Comparison of ENCODE assay signal across 24 cellular contexts in genomic region chr10:48807786-48808185, GRCh38.
DNase-seq lines count a peak whose midpoint lies in the region; ATAC-seq and TF ChIP-seq lines count a peak whose summit lies in the region.
"Had no signal": no experiment of that assay in that cellular context is flagged by ENCODE, and none has a peak within 500 bp of the region (broad histone marks: within the 10 kb centered on the region; RNA-seq: fewer than 3 reads in every experiment).

No MANE protein-coding gene starts in this region.

- H3K27me3 Mint-ChIP-seq in activated naive CD8-positive, alpha-beta T cell treated with anti-CD3 and anti-CD28 coated beads, Interleukin-2, amount 10 ng/mL, durations not matched to agents 7 days and 5 days, result peaks cover 3% of the 10 kb centered on the region
- H3K27me3 Mint-ChIP-seq in activated naive CD8-positive, alpha-beta T cell treated with anti-CD3 and anti-CD28 coated beads for 36 hours, result no peaks in the 10 kb centered on the region
- H3K27me3 Mint-ChIP-seq in CD4-positive, alpha-beta T cell, result peaks cover 3% of the 10 kb centered on the region

- H3K4me3 Mint-ChIP-seq in activated naive CD8-positive, alpha-beta T cell treated with anti-CD3 and anti-CD28 coated beads, Interleukin-2, amount 10 ng/mL, durations not matched to agents 7 days and 5 days, result no peak overlapping the region
- no peak overlapping the region for H3K4me3 Mint-ChIP-seq in activated naive CD8-positive, alpha-beta T cell treated with anti-CD3 and anti-CD28 coated beads for 36 hours
- no peak overlapping the region for H3K4me3 Mint-ChIP-seq in CD4-positive, alpha-beta T cell
- H3K4me3 Mint-ChIP-seq: CD8-positive, alpha-beta T cell had no signal

- H3K27ac Mint-ChIP-seq in activated naive CD8-positive, alpha-beta T cell treated with anti-CD3 and anti-CD28 coated beads, Interleukin-2, amount 10 ng/mL, durations not matched to agents 7 days and 5 days, result peak overlapping the region; percentile 44
- H3K27ac Mint-ChIP-seq in activated naive CD8-positive, alpha-beta T cell treated with anti-CD3 and anti-CD28 coated beads for 36 hours, result no peak overlapping the region
- H3K27ac Mint-ChIP-seq in CD4-positive, alpha-beta T cell, result peak overlapping the region; percentile 37
- H3K27ac Mint-ChIP-seq: CD8-positive, alpha-beta T cell had no signal

- H3K27me3 ChIP-seq in CD4-positive, alpha-beta T cell (ENCODE audit: control insufficient read depth, insufficient read depth, low read length), result no peaks in the 10 kb centered on the region
- H3K27me3 ChIP-seq: BLaER1, MG63 had no signal

- ATAC-seq in activated naive CD8-positive, alpha-beta T cell treated with anti-CD3 and anti-CD28 coated beads, Interleukin-2, amount 10 ng/mL, durations not matched to agents 7 days and 5 days (ENCODE audit: low read depth), result peak; percentile 34
- ATAC-seq in CD4-positive, alpha-beta T cell (ENCODE audit: poor library complexity), result no peak
- ATAC-seq in activated CD4-positive, CD25-positive, alpha-beta regulatory T cell treated with anti-CD3 and anti-CD28 coated beads, Interleukin-2, amount 50 U/mL, for 24 hours, result no peak
- ATAC-seq in HG03432 (IDR thresholded peaks at IDR 0.05; ENCODE audit: unreplicated experiment), result no peak
- ATAC-seq in HG03354 (IDR thresholded peaks at IDR 0.05; ENCODE audit: poor library complexity, severe bottlenecking, unreplicated experiment), result no peak
- ATAC-seq: A549; CD8-positive, alpha-beta T cell; HepG2; K562 had no signal

- POLR2A ChIA-PET in activated naive CD8-positive, alpha-beta T cell treated with anti-CD3 and anti-CD28 coated beads, Interleukin-2, amount 10 ng/mL, durations not matched to agents 7 days and 5 days (lab: Charles Lee), result no interaction called here
- POLR2A ChIA-PET in CD4-positive, alpha-beta T cell (lab: Charles Lee), result no interaction called here

- intact Hi-C loops in CD4-positive, alpha-beta T cell (cut with DNase I, micrococcal nuclease), result no loop called here

- peaks cover 47% of the 10 kb centered on the region for H3K4me1 Mint-ChIP-seq in activated naive CD8-positive, alpha-beta T cell treated with anti-CD3 and anti-CD28 coated beads, Interleukin-2, amount 10 ng/mL, durations not matched to agents 7 days and 5 days
- H3K4me1 Mint-ChIP-seq in activated naive CD8-positive, alpha-beta T cell treated with anti-CD3 and anti-CD28 coated beads for 36 hours, result peaks cover 27% of the 10 kb centered on the region
- H3K4me1 Mint-ChIP-seq in CD4-positive, alpha-beta T cell (ENCODE audit: low read depth), result peaks cover 39% of the 10 kb centered on the region

- peaks cover 3% of the 10 kb centered on the region for H3K36me3 Mint-ChIP-seq in activated naive CD8-positive, alpha-beta T cell treated with anti-CD3 and anti-CD28 coated beads, Interleukin-2, amount 10 ng/mL, durations not matched to agents 7 days and 5 days
- H3K36me3 Mint-ChIP-seq in activated naive CD8-positive, alpha-beta T cell treated with anti-CD3 and anti-CD28 coated beads for 36 hours, result peaks cover 3% of the 10 kb centered on the region
- no peaks in the 10 kb centered on the region for H3K36me3 Mint-ChIP-seq in CD4-positive, alpha-beta T cell (ENCODE audit: low read depth)
- H3K36me3 Mint-ChIP-seq: CD8-positive, alpha-beta T cell had no signal

- no peak overlapping the region for H3K4me3 ChIP-seq in epithelial cell of esophagus (ENCODE audit: low read length)
- H3K4me3 ChIP-seq: A549, BLaER1, K562, MG63 had no signal

- H3K9me3 Mint-ChIP-seq in activated naive CD8-positive, alpha-beta T cell treated with anti-CD3 and anti-CD28 coated beads, Interleukin-2, amount 10 ng/mL, durations not matched to agents 7 days and 5 days, result no peaks in the 10 kb centered on the region
- peaks cover under 1% of the 10 kb centered on the region for H3K9me3 Mint-ChIP-seq in activated naive CD8-positive, alpha-beta T cell treated with anti-CD3 and anti-CD28 coated beads for 36 hours
- H3K9me3 Mint-ChIP-seq in CD4-positive, alpha-beta T cell, result no peaks in the 10 kb centered on the region
- H3K9me3 Mint-ChIP-seq: CD8-positive, alpha-beta T cell had no signal

- TF ChIP-seq CTCF in CD4-positive, alpha-beta T cell (IDR thresholded peaks at IDR 0.05), result no peak
- TF ChIP-seq CTCF in epithelial cell of esophagus (IDR thresholded peaks at IDR 0.05; ENCODE audit: insufficient read depth, low read depth, low read length, missing control alignments), result no peak

- no peaks in the 10 kb centered on the region for H3K9me3 ChIP-seq in CD4-positive, alpha-beta T cell (ENCODE audit: control insufficient read depth, low read length)
- H3K9me3 ChIP-seq: A549, BLaER1, MG63 had no signal

- no peak for DNase-seq in activated naive CD8-positive, alpha-beta T cell treated with anti-CD3 and anti-CD28 coated beads, Interleukin-2, amount 10 ng/mL, durations not matched to agents 7 days and 5 days
- DNase-seq in activated naive CD8-positive, alpha-beta T cell treated with anti-CD3 and anti-CD28 coated beads for 36 hours, result no peak
- DNase-seq in CD4-positive, alpha-beta T cell, result no peak
- DNase-seq in epithelial cell of esophagus (ENCODE audit: low read depth) (peak; percentile 57), kidney tubule cell (ENCODE audit: low spot score) (peak; percentile 41)
- DNase-seq: CD8-positive, alpha-beta T cell; DND-41; GOT3; HCEC 1CT; MG63; NCI-H1417 treated with DMSO at 0.1 percent for 48 hours; NCI-H187; NCI-H446 treated with DMSO at 0.1 percent for 48 hours; NCI-H526 treated with DMSO at 0.1 percent for 48 hours; OCI-M1; SHP77 had no signal

- H3K27ac ChIP-seq in CD4-positive, alpha-beta T cell (ENCODE audit: low read depth, low read length), result no peak overlapping the region
- H3K27ac ChIP-seq: A549, BLaER1, HL-60 had no signal

- CTCF ChIA-PET in CD4-positive, alpha-beta T cell (lab: Charles Lee), result no interaction called here

Comparison
In these comparisons a context has a peak if more than half of its experiments do, and no peak if none do; other contexts are left out.
1. DNase-seq: peak in epithelial cell of esophagus (single experiment) and kidney tubule cell (single experiment); none in activated naive CD8-positive, alpha-beta T cell treated with anti-CD3 and anti-CD28 coated beads, Interleukin-2, amount 10 ng/mL, durations not matched to agents 7 days and 5 days (single experiment), activated naive CD8-positive, alpha-beta T cell treated with anti-CD3 and anti-CD28 coated beads for 36 hours (single experiment) and CD4-positive, alpha-beta T cell (0 of 10).